10 cellular contexts compared by ENCODE assay signal in genomic region chr4:168584321-168584771, GRCh38.
DNase-seq lines count a peak whose midpoint lies in the region; ATAC-seq and TF ChIP-seq lines count a peak whose summit lies in the region.
"Had no signal": no experiment of that assay in that cellular context is flagged by ENCODE, and none has a peak within 500 bp of the region (broad histone marks: within the 10 kb centered on the region; RNA-seq: fewer than 3 reads in every experiment).

No MANE protein-coding gene starts in this region.

- H3F3A ChIP-seq in PC-9 (ENCODE audit: insufficient read depth, low read depth) = peaks cover 29% of the 10 kb centered on the region

- H3K9me3 ChIP-seq in PC-9 (ENCODE audit: insufficient read depth, low read depth) = no peaks in the 10 kb centered on the region
- H3K9me3 ChIP-seq: neutrophil, upper lobe of right lung had no signal

- no peak overlapping the region for H3K4me3 ChIP-seq in PC-9
- H3K4me3 ChIP-seq: upper lobe of right lung had no signal

- ATAC-seq in GM18498 (IDR thresholded peaks at IDR 0.05; ENCODE audit: unreplicated experiment) (peak; percentile 45), HG02852 (IDR thresholded peaks at IDR 0.05; ENCODE audit: unreplicated experiment) (peak; percentile 57), HG03439 (IDR thresholded peaks at IDR 0.05; ENCODE audit: unreplicated experiment) (no peak)
- ATAC-seq: upper lobe of right lung had no signal

- H4K20me1 ChIP-seq in PC-9 (ENCODE audit: insufficient read depth) = no peaks in the 10 kb centered on the region

- POLR2A ChIA-PET in PC-9 (lab: Charles Lee; ENCODE audit: unreplicated experiment) = no interaction called here

- no peaks in the 10 kb centered on the region for H3K9me2 ChIP-seq in PC-9 (ENCODE audit: insufficient read depth)

- no peaks in the 10 kb centered on the region for H3K36me3 ChIP-seq in PC-9 (ENCODE audit: low read depth)
- H3K36me3 ChIP-seq: neutrophil, upper lobe of right lung had no signal

- 0 out of 2 replicates have a peak overlapping the region, but pooled peaks have one; percentile 10 for H3K27ac ChIP-seq in PC-9
- no peak overlapping the region for H3K27ac ChIP-seq in substantia nigra (ENCODE audit: low read depth, low read length, poor library complexity, severe bottlenecking)
- H3K27ac ChIP-seq: neutrophil, upper lobe of right lung had no signal

- no TSS peak for BruUV-seq in PC-9 (replicated peaks; lab: Mats Ljungman, UMichigan)

- no peaks in the 10 kb centered on the region for H3K79me2 ChIP-seq in PC-9 (ENCODE audit: low read depth)

- CTCF ChIA-PET in PC-9 (lab: Charles Lee) = interaction anchor here (0.6 kb wide), 1 partner anchor 164 kb away, joined by 5 read pairs; no protein-coding TSS in a partner anchor

- H3K4me1 ChIP-seq in PC-9 (replicated peaks; ENCODE audit: insufficient read depth) = peaks cover 45% of the 10 kb centered on the region
- H3K4me1 ChIP-seq: upper lobe of right lung had no signal

- H3K27me3 ChIP-seq in PC-9 (ENCODE audit: insufficient read depth, low read depth) = no peaks in the 10 kb centered on the region
- H3K27me3 ChIP-seq: upper lobe of right lung had no signal

- TF ChIP-seq CTCF in PC-9 (conservative IDR thresholded peaks at IDR 0.05) = no peak

- no peak overlapping the region for H2AFZ ChIP-seq in PC-9

- intact Hi-C loops in PC-9 (cut with micrococcal nuclease; ENCODE audit: unreplicated experiment) = loop anchor here (2.0 to 10.0 kb wide), 4 partner anchors 16 to 400 kb away; no protein-coding TSS in a partner anchor

- H3K4me2 ChIP-seq in PC-9 = no peak overlapping the region

- no peak for DNase-seq in PC-9
- peak; percentile 57 for DNase-seq in foreskin melanocyte
- no peak for DNase-seq in activated CD8-positive, alpha-beta memory T cell treated with anti-CD3 and anti-CD28 coated beads, Interleukin-2, amount 50 U/mL, for 4 hours
- no peak for DNase-seq in substantia nigra (lab: John Stamatoyannopoulos, UW)
- no peak for DNase-seq in C1 segment of cervical spinal cord (lab: John Stamatoyannopoulos, UW)
- DNase-seq: upper lobe of right lung had no signal
